ENCODE assay signal across 11 cellular contexts in the genomic region with DNA sequence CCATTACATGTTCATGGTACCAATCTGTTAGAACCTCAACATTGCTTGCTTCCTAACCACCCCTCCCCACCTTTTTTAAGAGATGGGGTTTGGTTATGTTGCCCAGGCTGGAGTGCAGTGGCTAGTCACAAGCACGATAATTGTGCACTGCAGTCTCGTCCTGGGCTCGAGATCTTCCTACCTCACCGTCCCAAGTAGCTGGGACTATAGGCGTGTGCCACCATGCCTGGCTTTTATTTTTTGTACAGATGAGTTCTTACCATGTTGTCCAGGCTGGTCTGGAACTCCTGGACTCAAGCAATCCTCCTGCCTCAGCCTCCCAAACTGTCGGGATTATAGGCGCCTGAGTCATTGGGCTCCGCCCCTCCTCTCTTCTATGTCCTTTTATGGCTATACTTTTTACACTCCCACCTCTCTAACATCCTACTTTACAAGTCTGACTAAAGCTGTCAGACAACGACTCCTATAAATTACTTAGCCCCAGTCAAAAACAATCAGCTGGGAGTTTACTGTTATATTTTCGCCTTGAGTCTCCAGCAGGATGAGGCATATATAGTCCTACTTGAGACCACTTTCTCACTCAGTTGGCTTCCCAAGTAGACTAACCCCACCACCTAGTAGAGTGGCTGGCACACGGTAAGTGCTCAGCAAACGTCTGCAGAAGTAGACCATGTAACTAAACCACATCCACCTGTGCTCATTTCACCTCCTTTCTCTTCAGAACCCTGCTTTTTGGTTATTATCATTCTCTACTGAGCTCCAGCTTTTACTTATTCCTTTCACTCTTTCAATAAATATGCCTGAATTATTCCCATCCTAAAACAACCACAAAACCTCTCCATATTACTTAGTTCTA. TPM values are rescaled to one million over a fixed set of nuclear protein-coding genes. Genes with fewer than 3 reads are reported as not detected.
DNase-seq lines count a peak whose midpoint lies in the region; ATAC-seq, FAIRE-seq and TF ChIP-seq lines count a peak whose summit lies in the region.
"Had no signal": no experiment of that assay in that cellular context is flagged by ENCODE, and none has a peak within 500 bp of the region (broad histone marks: within the 10 kb centered on the region; RNA-seq: fewer than 3 reads in every experiment).

No MANE protein-coding gene starts in this region.

- no peaks in the 10 kb centered on the region for H3K27me3 ChIP-seq in left lung

- no peak for ATAC-seq in A549
- ATAC-seq in left lung: no peak

- POLR2A ChIA-PET in A549 (lab: Yijun Ruan, JAX): interaction anchor here (1.1 to 2.0 kb wide), 3 partner anchors 14 to 53 kb away, joined by 5 to 8 read pairs (median 8); partner anchors contain the start of genes ENSA and MCL1
- POLR2A ChIA-PET in activated CD4-positive, alpha-beta memory T cell treated with anti-CD3 and anti-CD28 coated beads for 36 hours (lab: Charles Lee): interaction anchor here (0.6 to 9.2 kb wide), 6 partner anchors 14 to 358 kb away, joined by 3 to 147 read pairs (median 5); partner anchors contain the start of genes ENSA and MCL1

- no peak for TF ChIP-seq EP300 in A549 (IDR thresholded peaks at IDR 0.05)

- H3K4me3 Mint-ChIP-seq in HFFc6: no peak overlapping the region
- H3K4me3 Mint-ChIP-seq in activated CD4-positive, alpha-beta memory T cell treated with anti-CD3 and anti-CD28 coated beads for 36 hours: peak overlapping the region; percentile 63
- H3K4me3 Mint-ChIP-seq: neural crest cell had no signal

- H3K36me3 ChIP-seq in left lung: peaks cover 0 to 26% of the 10 kb centered on the region in 2 donors

- intact Hi-C loops in activated CD4-positive, alpha-beta memory T cell treated with anti-CD3 and anti-CD28 coated beads for 36 hours (cut with micrococcal nuclease): loop anchor here (10.0 kb wide), 1 partner anchor 381 kb away; the partner anchor contains the start of gene ANP32E
- intact Hi-C loops in left lung (cut with DNase I): no loop called here

- H3K36me3 Mint-ChIP-seq in HFFc6 (ENCODE audit: low read depth): peaks cover 37% of the 10 kb centered on the region
- peaks cover 54% of the 10 kb centered on the region for H3K36me3 Mint-ChIP-seq in activated CD4-positive, alpha-beta memory T cell treated with anti-CD3 and anti-CD28 coated beads for 36 hours

- peak overlapping the region; percentile 62 for H3K27ac Mint-ChIP-seq in HFFc6
- H3K27ac Mint-ChIP-seq in activated CD4-positive, alpha-beta memory T cell treated with anti-CD3 and anti-CD28 coated beads for 36 hours: peak overlapping the region; percentile 90

- H3K4me1 ChIP-seq in A549: peaks cover 61% of the 10 kb centered on the region
- H3K4me1 ChIP-seq in left lung: peaks cover 46 to 94% of the 10 kb centered on the region in 2 donors

- H3K9me3 ChIP-seq in A549: peaks cover 2% of the 10 kb centered on the region; the same call in 1 of the 3 replicates
- H3K9me3 ChIP-seq in left lung: no peaks in the 10 kb centered on the region

- FAIRE-seq in A549 (lab: Jason Lieb, UNC) (no peak), H54 (lab: Jason Lieb, UNC) (no peak)

- CTCF ChIA-PET in A549 (lab: Yijun Ruan, JAX): interaction anchor here (1.2 to 7.2 kb wide), 5 partner anchors 12 to 197 kb away, joined by 3 to 48 read pairs (median 6); partner anchors contain the start of gene MCL1
- CTCF ChIA-PET in activated CD4-positive, alpha-beta memory T cell treated with anti-CD3 and anti-CD28 coated beads for 36 hours (lab: Charles Lee): interaction anchor here (0.6 to 3.9 kb wide), 6 partner anchors 32 to 307 kb away, joined by 3 to 33 read pairs (median 4); no protein-coding TSS in a partner anchor

- TF ChIP-seq CTCF in A549 (IDR thresholded peaks at IDR 0.05) (no peak), HFFc6 (IDR thresholded peaks at IDR 0.05) (no peak), left lung (IDR thresholded peaks at IDR 0.05) (no peak), GM13976 (IDR thresholded peaks at IDR 0.05; ENCODE audit: borderline replicate concordance, control extremely low read depth, extremely low read depth, insufficient read depth, missing control alignments) (no peak)

- H3K27me3 Mint-ChIP-seq in HFFc6 (ENCODE audit: insufficient read depth): peaks cover 7% of the 10 kb centered on the region
- H3K27me3 Mint-ChIP-seq in activated CD4-positive, alpha-beta memory T cell treated with anti-CD3 and anti-CD28 coated beads for 36 hours: no peaks in the 10 kb centered on the region

- TF ChIP-seq POLR2A in A549 (IDR thresholded peaks at IDR 0.05; ENCODE audit: low read length) (no peak), H54 (IDR thresholded peaks at IDR 0.05; ENCODE audit: low read depth, low read length) (no peak)

- H3K4me1 Mint-ChIP-seq in HFFc6 (ENCODE audit: low read depth): peaks cover 68% of the 10 kb centered on the region
- H3K4me1 Mint-ChIP-seq in activated CD4-positive, alpha-beta memory T cell treated with anti-CD3 and anti-CD28 coated beads for 36 hours (ENCODE audit: low read depth): peaks cover 75% of the 10 kb centered on the region

- H3K27ac ChIP-seq in A549 (peak overlapping the region; percentile 89 to 95), left lung (peak overlapping the region; percentile 44 to 100)

- 89% methylated on average over 12 of the region's 12 CpGs for WGBS in A549 (ENCODE audit: missing lambda C conversion rate)

- H3K4me2 ChIP-seq in A549: no peak overlapping the region

- TF ChIP-seq RAD21 in A549 (conservative IDR thresholded peaks at IDR 0.05 in 1 of 2, IDR thresholded peaks at IDR 0.05 in 1 of 2): no peak

- H3K9me3 Mint-ChIP-seq in HFFc6: no peaks in the 10 kb centered on the region; the same call in 1 of the 2 replicates
- H3K9me3 Mint-ChIP-seq in activated CD4-positive, alpha-beta memory T cell treated with anti-CD3 and anti-CD28 coated beads for 36 hours: no peaks in the 10 kb centered on the region
- H3K9me3 Mint-ChIP-seq: neural crest cell had no signal

- H3K4me3 ChIP-seq in A549 (no peak overlapping the region), left lung (no peak overlapping the region)

- DNase-seq in A549 (ENCODE audit: low read depth in 1 of 2, low spot score in 1 of 2): peak in 1 of 2 experiments; percentile 29
- DNase-seq in HFFc6: no peak
- peak; percentile 49 for DNase-seq in activated CD4-positive, alpha-beta memory T cell treated with anti-CD3 and anti-CD28 coated beads for 36 hours
- DNase-seq in left lung: no peak
- DNase-seq in germinal center (ENCODE audit: low spot score): no peak
- no peak for DNase-seq in NCI-H1694 (lab: John Stamatoyannopoulos, UW)
- no peak for DNase-seq in H54 (ENCODE audit: insufficient read length, low spot score)
- no peak for DNase-seq in GM13976 (ENCODE audit: low spot score)
- DNase-seq: glutamatergic neuron, NCI-H2029 had no signal

- in situ Hi-C loops in GM13976 (cut with MboI; ENCODE audit: low sequenced_read_pairs, unreplicated experiment): loop anchor here (10.0 kb wide), 1 partner anchor 51 kb away; no protein-coding TSS in a partner anchor

TF ChIP-seq in A549, 52 proteins besides CTCF, POLR2A, EP300 and RAD21 (continues in another document):
- TF ChIP-seq HOXB13 (CRISPR knock-in tag; IDR thresholded peaks at IDR 0.05; ENCODE audit: low read depth) (no peak), SREBF2 (IDR thresholded peaks at IDR 0.05) (no peak), TFCP2L1 (CRISPR knock-in tag; IDR thresholded peaks at IDR 0.05) (no peak), HOXB5 (CRISPR knock-in tag; IDR thresholded peaks at IDR 0.05) (no peak), NPAS2 (CRISPR knock-in tag; IDR thresholded peaks at IDR 0.05; ENCODE audit: borderline replicate concordance) (no peak), HMGXB4 (CRISPR knock-in tag; IDR thresholded peaks at IDR 0.05; ENCODE audit: borderline replicate concordance) (no peak)
- TF ChIP-seq, protein P1, sequence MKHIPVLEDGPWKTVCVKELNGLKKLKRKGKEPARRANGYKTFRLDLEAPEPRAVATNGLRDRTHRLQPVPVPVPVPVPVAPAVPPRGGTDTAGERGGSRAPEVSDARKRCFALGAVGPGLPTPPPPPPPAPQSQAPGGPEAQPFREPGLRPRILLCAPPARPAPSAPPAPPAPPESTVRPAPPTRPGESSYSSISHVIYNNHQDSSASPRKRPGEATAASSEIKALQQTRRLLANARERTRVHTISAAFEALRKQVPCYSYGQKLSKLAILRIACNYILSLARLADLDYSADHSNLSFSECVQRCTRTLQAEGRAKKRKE (CRISPR knock-in tag; IDR thresholded peaks at IDR 0.05; ENCODE audit: low read depth): no peak

RNA-seq across cellular contexts. Expression of gene ENSA, which starts 13.8 kb away (rescaled TPM):
- polyA plus RNA-seq in A549 (2011; rRNA removed) (61.2 and 67.9 TPM in 2 replicates), A549 (2017; fragmentation: RNase III; extraction: RNeasy Plus Mini Kit Qiagen cat#74134 plus additional on column Dnase treatment) (117 to 128 TPM (median 121 TPM) in 3 replicates)
- 44.7 and 49.2 TPM in 2 replicates for polyA plus RNA-seq in A549 (2012; cell fraction: cytosol; rRNA removed)
- polyA plus RNA-seq in A549 (2012; cell fraction: nucleus; rRNA removed): 19.4 and 22.9 TPM in 2 replicates
- polyA minus RNA-seq in A549 (2011; rRNA and poly(A)+ RNA removed): 23.9 and 24.4 TPM in 2 replicates
- 100 to 1,000 TPM; 111 to 124 (median 119) TPM for total RNA-seq in HFFc6 (2021; fragmentation: NEBNext Ultra II Directional; extraction: Animal tissue kit (Norgen Biotek cat#: 25700))
- 100 to 1,000 TPM; 212 to 219 TPM for total RNA-seq in activated CD4-positive, alpha-beta memory T cell treated with anti-CD3 and anti-CD28 coated beads for 36 hours
- total RNA-seq in left lung: 100 to 1,000 TPM; 181 to 199 TPM

RNA-seq across cellular contexts. Expression of gene MCL1, which starts 36.2 kb away (rescaled TPM):
- polyA plus RNA-seq in A549 (2011; rRNA removed) (145 and 202 TPM in 2 replicates), A549 (2017; fragmentation: RNase III; extraction: RNeasy Plus Mini Kit Qiagen cat#74134 plus additional on column Dnase treatment) (77.5 to 80.0 TPM (median 78.6 TPM) in 3 replicates)
- polyA plus RNA-seq in A549 (2012; cell fraction: cytosol; rRNA removed): 54.2 and 63.4 TPM in 2 replicates
- 178 and 186 TPM in 2 replicates for polyA plus RNA-seq in A549 (2012; cell fraction: nucleus; rRNA removed)
- polyA minus RNA-seq in A549 (2011; rRNA and poly(A)+ RNA removed): 144 and 151 TPM in 2 replicates
- total RNA-seq in HFFc6 (2021; fragmentation: NEBNext Ultra II Directional; extraction: Animal tissue kit (Norgen Biotek cat#: 25700)): 100 to 1,000 TPM; 155 to 170 (median 164) TPM
- total RNA-seq in activated CD4-positive, alpha-beta memory T cell treated with anti-CD3 and anti-CD28 coated beads for 36 hours: 100 to 1,000 TPM; 280 to 288 TPM
- total RNA-seq in left lung: 100 to 1,000 TPM; 266 to 280 TPM
